In genomic region chr5:134554319-134555222, GRCh38 we compare ENCODE assay signal across 8 cellular contexts. TPM values are rescaled to one million over a fixed set of nuclear protein-coding genes. Genes with fewer than 3 reads are reported as not detected.
DNase-seq lines count a peak whose midpoint lies in the region; ATAC-seq, FAIRE-seq and TF ChIP-seq lines count a peak whose summit lies in the region.

No MANE protein-coding gene starts in this region.

- H3K27ac ChIP-seq in RWPE1 (peak overlapping the region; percentile 72), adrenal gland (peak overlapping the region; percentile 87 to 96 (median 90)), keratinocyte (ENCODE audit: control insufficient read depth, insufficient read depth, low read length) (no peak overlapping the region)

- dilution Hi-C loops in keratinocyte (cut with MboI; ENCODE audit: extremely low pct_ligation_motif_present, low sequenced_read_pairs): no loop called here

- H3K9me1 ChIP-seq in keratinocyte (ENCODE audit: control insufficient read depth, extremely low read depth, insufficient read depth, low read length): peaks cover 4% of the 10 kb centered on the region

- H3K9ac ChIP-seq in keratinocyte (ENCODE audit: control insufficient read depth, extremely low read depth, insufficient read depth, low read length): no peak overlapping the region

- ATAC-seq in HG02571 (IDR thresholded peaks at IDR 0.05; ENCODE audit: unreplicated experiment): peak; percentile 44

- peak; percentile 47 for DNase-seq in RWPE1 (ENCODE audit: low spot score)
- DNase-seq in adrenal gland: peak; percentile 90 to 99 (median 97)
- DNase-seq in keratinocyte (ENCODE audit: low read depth, low spot score): no peak
- peak; percentile 49 to 55 for DNase-seq in stimulated activated CD4-positive, alpha-beta T cell treated with anti-CD3 and anti-CD28 coated beads, Interleukin-4, amount 100 ng/mL, for 4 hours
- no peak for DNase-seq in AML-193 (lab: John Stamatoyannopoulos, UW)
- DNase-seq in GM19238 (ENCODE audit: insufficient read length, low spot score): no peak

- H3K4me3 ChIP-seq in adrenal gland: no peak overlapping the region
- H3K4me3 ChIP-seq in keratinocyte (ENCODE audit: control insufficient read depth in 2 of 3, extremely low read depth in 1 of 3, insufficient read depth in 2 of 3, low read depth in 1 of 3, low read length in 3 of 3): no peak overlapping the region

- peaks cover 0 to 14% of the 10 kb centered on the region in 2 donors for H3K36me3 ChIP-seq in adrenal gland (replicated peaks in 1 of 2)
- H3K36me3 ChIP-seq in keratinocyte (ENCODE audit: control insufficient read depth in 2 of 2, extremely low read depth in 1 of 2, insufficient read depth in 2 of 2, low read length in 2 of 2): peaks cover 5 to 31% of the 10 kb centered on the region in 2 experiments

- no peak for FAIRE-seq in keratinocyte (lab: Jason Lieb, UNC)

- H3K79me2 ChIP-seq in keratinocyte (ENCODE audit: control insufficient read depth, insufficient read depth, low read length): peaks cover 3% of the 10 kb centered on the region

- H4K20me1 ChIP-seq in keratinocyte (ENCODE audit: control insufficient read depth, extremely low read depth, insufficient read depth, low read length): no peaks in the 10 kb centered on the region

- intact Hi-C loops in adrenal gland (cut with DNase I): no loop called here

- peak overlapping the region; percentile 14 for H3K4me2 ChIP-seq in keratinocyte (ENCODE audit: control insufficient read depth, extremely low read depth, insufficient read depth, low read depth, low read length)

- H2AFZ ChIP-seq in keratinocyte (ENCODE audit: control insufficient read depth, low read length): no peak overlapping the region

- TF ChIP-seq POLR2A in adrenal gland (IDR thresholded peaks at IDR 0.05): peak in 1 of 2 donors; percentile 63

- peak; percentile 31 for TF ChIP-seq CTCF in GM12873 (IDR thresholded peaks at IDR 0.05; ENCODE audit: insufficient read depth, low read depth, low read length, missing control alignments)
- TF ChIP-seq CTCF in RWPE1 (conservative IDR thresholded peaks at IDR 0.05; ENCODE audit: low read depth): no peak
- TF ChIP-seq CTCF in adrenal gland (IDR thresholded peaks at IDR 0.05): peak in 5 of 6 experiments; percentile 14 to 58 (median 40)
- no peak for TF ChIP-seq CTCF in keratinocyte (optimal IDR thresholded peaks at IDR 0.05 in 1 of 3, IDR thresholded peaks at IDR 0.05 in 1 of 3, conservative IDR thresholded peaks at IDR 0.05 in 1 of 3; ENCODE audit: extremely low read depth in 1 of 3, insufficient read depth in 2 of 3, low read length in 3 of 3)

- POLR2A ChIA-PET in RWPE1 (lab: Yijun Ruan, JAX; ENCODE audit: low non-redundant PET): no interaction called here

- H3K9me3 ChIP-seq in adrenal gland (replicated peaks in 1 of 3) (no peaks in the 10 kb centered on the region), keratinocyte (ENCODE audit: control insufficient read depth, low read depth, low read length) (no peaks in the 10 kb centered on the region)

- 10 to 17% (median 12%) methylated on average over 11 to 15 of the region's 15 CpGs for WGBS in adrenal gland, 4 donors

- H3K4me1 ChIP-seq in adrenal gland (replicated peaks in 1 of 2) (peaks cover 52 to 65% of the 10 kb centered on the region in 2 donors), keratinocyte (ENCODE audit: control insufficient read depth, extremely low read depth, insufficient read depth, low read length) (peaks cover 44% of the 10 kb centered on the region)

- CTCF ChIA-PET in RWPE1 (lab: Yijun Ruan, JAX): interaction anchor here (0.6 to 1.6 kb wide), 4 partner anchors 23 to 253 kb away, joined by 3 to 8 read pairs (median 5); no protein-coding TSS in a partner anchor

- H3K27me3 ChIP-seq in adrenal gland (no peaks in the 10 kb centered on the region), keratinocyte (ENCODE audit: control insufficient read depth, extremely low read depth, insufficient read depth, low read length) (no peaks in the 10 kb centered on the region)

RNA-seq across cellular contexts. Expression of gene JADE2, which starts 29.1 kb away (rescaled TPM):
- 100 to 1,000 TPM in 1 of 8 donors, 10 to 100 TPM in 7; 60.5 to 180 (median 83.2) TPM for total RNA-seq in adrenal gland
- polyA plus RNA-seq in adrenal gland (10 to 100 TPM; 10.2 to 25.8 (median 25.7) TPM), keratinocyte (8.4 to 15.5 TPM (median 11.1 TPM) in 3 replicates)
- 3.3 TPM for polyA plus RNA-seq in keratinocyte (2011; ENCODE audit: low read depth)
- 6.2 and 10.7 TPM in 2 replicates for polyA plus RNA-seq in keratinocyte (2011; cell fraction: cytosol; rRNA removed)
- 13.5 and 16.0 TPM in 2 replicates for polyA plus RNA-seq in keratinocyte (2011; cell fraction: nucleus; rRNA removed)
- polyA plus RNA-seq in keratinocyte (2012; ENCODE audit: low replicate concordance): 3.0 and 18.5 TPM in 2 replicates
- polyA minus RNA-seq in keratinocyte: 16.5 to 42.2 TPM (median 27.7 TPM) in 3 replicates
- 25.3 TPM for polyA minus RNA-seq in keratinocyte (2011; cell fraction: cytosol; rRNA and poly(A)+ RNA removed)
- 19.3 and 20.4 TPM in 2 replicates for polyA minus RNA-seq in keratinocyte (2011; cell fraction: nucleus; rRNA and poly(A)+ RNA removed)

Comparison
In these comparisons a context has a peak if more than half of its experiments do, and no peak if none do; other contexts are left out.
1. CTCF ChIP-seq: peak in GM12873 (single experiment) and adrenal gland (5 of 6); none in RWPE1 (single experiment) and keratinocyte (0 of 3).
2. DNase-seq: peak in RWPE1 (single experiment), adrenal gland (7 of 7) and stimulated activated CD4-positive, alpha-beta T cell treated with anti-CD3 and anti-CD28 coated beads, Interleukin-4, amount 100 ng/mL, for 4 hours (2 of 2); none in keratinocyte (single experiment), AML-193 (0 of 2) and GM19238 (single experiment).